Comparison of ENCODE assay signal across 18 cellular contexts in the genomic region with DNA sequence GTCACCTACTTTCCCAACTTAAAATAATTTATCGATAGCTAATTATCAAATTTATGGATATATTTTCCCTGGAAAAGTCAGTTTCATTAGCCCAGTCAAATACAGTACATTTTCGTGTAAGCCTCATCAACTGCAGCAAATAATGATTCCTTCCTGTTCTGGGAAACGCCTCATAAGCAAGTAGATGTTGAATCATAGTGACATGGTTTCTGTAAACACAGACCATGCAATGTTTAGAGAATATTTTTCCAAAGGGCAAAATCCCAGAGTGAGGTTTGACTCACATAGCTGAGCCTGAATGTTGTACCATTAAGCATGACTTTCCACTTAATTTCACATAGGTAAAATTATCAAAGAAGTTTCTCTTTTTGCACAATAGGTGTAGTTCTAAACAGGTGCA. TPM values are rescaled to one million over a fixed set of nuclear protein-coding genes. Genes with fewer than 3 reads are reported as not detected.
DNase-seq lines count a peak whose midpoint lies in the region; ATAC-seq, FAIRE-seq and TF ChIP-seq lines count a peak whose summit lies in the region.
"Had no signal": no experiment of that assay in that cellular context is flagged by ENCODE, and none has a peak within 500 bp of the region (broad histone marks: within the 10 kb centered on the region; RNA-seq: fewer than 3 reads in every experiment).

No MANE protein-coding gene starts in this region.

- no peak for TF ChIP-seq CTCF in A549 (IDR thresholded peaks at IDR 0.05)
- TF ChIP-seq CTCF in cardiac fibroblast (IDR thresholded peaks at IDR 0.05; ENCODE audit: low read depth, low read length): no peak
- no peak for TF ChIP-seq CTCF in left lung (IDR thresholded peaks at IDR 0.05)
- TF ChIP-seq CTCF in esophagus squamous epithelium (IDR thresholded peaks at IDR 0.05): no peak

- POLR2A ChIA-PET in A549 (lab: Yijun Ruan, JAX): no interaction called here

- ATAC-seq in A549 (peak; percentile 79 to 81; a peak in 5 of 6 replicates), left lung (peak; percentile 58), HG02870 (IDR thresholded peaks at IDR 0.05; ENCODE audit: unreplicated experiment) (no peak), GM19351 (IDR thresholded peaks at IDR 0.05; ENCODE audit: unreplicated experiment) (no peak)

- TF ChIP-seq EP300 in A549 (IDR thresholded peaks at IDR 0.05): 0 out of 5 replicates have a peak, but pooled peaks of 1 of the 2 experiments have one; percentile 26

- H3K9me3 ChIP-seq in A549: no peaks in the 10 kb centered on the region
- H3K9me3 ChIP-seq in left lung: no peaks in the 10 kb centered on the region
- no peaks in the 10 kb centered on the region for H3K9me3 ChIP-seq in esophagus squamous epithelium
- no peaks in the 10 kb centered on the region for H3K9me3 ChIP-seq in small intestine (ENCODE audit: control insufficient read depth, low read depth)
- H3K9me3 ChIP-seq: lower lobe of right lung, tibial artery had no signal

- WGBS in A549 (ENCODE audit: missing lambda C conversion rate): 1% methylated on average over 3 of the region's 3 CpGs
- WGBS in esophagus squamous epithelium, 2 donors: 24 to 41% methylated on average over 3 of the region's 3 CpGs
- WGBS in small intestine, 3 donors: 50 to 78% (median 76%) methylated on average over 3 of the region's 3 CpGs

- H3K36me3 ChIP-seq in left lung (no peaks in the 10 kb centered on the region), esophagus squamous epithelium (no peaks in the 10 kb centered on the region), small intestine (ENCODE audit: control insufficient read depth in 2 of 2, insufficient read depth in 2 of 2, low read length in 2 of 2) (no peaks in the 10 kb centered on the region)
- H3K36me3 ChIP-seq: lower lobe of right lung, tibial artery had no signal

- TF ChIP-seq RAD21 in A549 (conservative IDR thresholded peaks at IDR 0.05 in 1 of 2, IDR thresholded peaks at IDR 0.05 in 1 of 2): no peak

- H3K27ac ChIP-seq in A549 (peak overlapping the region in 1 of 2 experiments; percentile 54; a peak in 3 of 6 replicates), left lung (peak overlapping the region in 1 of 2 donors; percentile 39), esophagus squamous epithelium (no peak overlapping the region), small intestine (ENCODE audit: low read depth in 1 of 2, low read length in 1 of 2) (no peak overlapping the region)
- H3K27ac ChIP-seq: HL-60, lower lobe of right lung, tibial artery had no signal

- intact Hi-C loops in left lung (cut with DNase I): no loop called here
- intact Hi-C loops in esophagus squamous epithelium (cut with DNase I): no loop called here

- TF ChIP-seq POLR2A in A549 (IDR thresholded peaks at IDR 0.05; ENCODE audit: low read length) (no peak), esophagus squamous epithelium (IDR thresholded peaks at IDR 0.05) (no peak)

- no peak overlapping the region for H3K4me3 ChIP-seq in A549
- H3K4me3 ChIP-seq in cardiac fibroblast (replicated peaks in 1 of 2; ENCODE audit: low read depth in 2 of 2, low read length in 2 of 2): no peak overlapping the region
- no peak overlapping the region for H3K4me3 ChIP-seq in left lung
- no peak overlapping the region for H3K4me3 ChIP-seq in esophagus squamous epithelium
- H3K4me3 ChIP-seq in small intestine (ENCODE audit: low read depth in 1 of 2, low read length in 2 of 2): no peak overlapping the region
- H3K4me3 ChIP-seq: lower lobe of right lung, tibial artery had no signal

- H3K4me2 ChIP-seq in A549: peak overlapping the region; percentile 60

- FAIRE-seq in A549 (lab: Jason Lieb, UNC) (no peak), small intestine (lab: Jason Lieb, UNC) (no peak)

- peaks cover 30% of the 10 kb centered on the region for H3K4me1 ChIP-seq in A549
- H3K4me1 ChIP-seq in left lung: peaks cover 0 to 41% of the 10 kb centered on the region in 2 donors
- H3K4me1 ChIP-seq in esophagus squamous epithelium: peaks cover 6 to 28% (median 6%) of the 10 kb centered on the region in 3 donors
- H3K4me1 ChIP-seq in small intestine (ENCODE audit: control insufficient read depth in 2 of 2, insufficient read depth in 1 of 2, low read depth in 1 of 2, low read length in 1 of 2): no peaks in the 10 kb centered on the region

- CTCF ChIA-PET in A549 (lab: Yijun Ruan, JAX): interaction anchor here (0.8 to 1.4 kb wide), 3 partner anchors 15 to 200 kb away, joined by 3 to 4 read pairs (median 3); no protein-coding TSS in a partner anchor

- DNase-seq in A549 (ENCODE audit: low read depth in 1 of 2, low spot score in 1 of 2): peak in 1 of 2 experiments; percentile 62
- peak; percentile 57 for DNase-seq in HT1080 (ENCODE audit: low read depth)
- peak; percentile 10 to 63 for DNase-seq in cardiac fibroblast (ENCODE audit: low read depth in 2 of 2)
- DNase-seq in left lung: no peak
- DNase-seq in esophagus squamous epithelium (lab: John Stamatoyannopoulos, UW): no peak
- no peak for DNase-seq in small intestine
- DNase-seq: ACHN, activated T-cell treated with anti-CD3 and anti-CD28 coated beads for 4 hours, dermis blood vessel endothelial cell, DMS79 treated with DMSO at 0.1 percent for 48 hours, head of caudate nucleus, lower lobe of right lung, NCI-H2171 treated with DMSO at 0.1 percent for 48 hours, OCI-M1, tibial artery had no signal

- H3K27me3 ChIP-seq in left lung (no peaks in the 10 kb centered on the region), esophagus squamous epithelium (no peaks in the 10 kb centered on the region), small intestine (ENCODE audit: control insufficient read depth in 2 of 2, insufficient read depth in 2 of 2, low read length in 2 of 2) (no peaks in the 10 kb centered on the region)
- H3K27me3 ChIP-seq: tibial artery had no signal

TF ChIP-seq in A549, 52 proteins besides CTCF, POLR2A, EP300 and RAD21:
- TF ChIP-seq, protein P1, sequence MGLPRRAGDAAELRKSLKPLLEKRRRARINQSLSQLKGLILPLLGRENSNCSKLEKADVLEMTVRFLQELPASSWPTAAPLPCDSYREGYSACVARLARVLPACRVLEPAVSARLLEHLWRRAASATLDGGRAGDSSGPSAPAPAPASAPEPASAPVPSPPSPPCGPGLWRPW (IDR thresholded peaks at IDR 0.05): no peak
- TF ChIP-seq FOSL2 (IDR thresholded peaks at IDR 0.05) (no peak), FOSL2 (CRISPR knock-in tag; IDR thresholded peaks at IDR 0.05) (peak; percentile 74), MAFK (IDR thresholded peaks at IDR 0.05; ENCODE audit: partially characterized antibody) (peak; percentile 37)

RNA-seq across cellular contexts. Expression of a gene that starts 16.7 kb away (rescaled TPM):
- polyA plus RNA-seq in A549 (2011; rRNA removed) (0.09 TPM in 2 replicates), A549 (2017; fragmentation: RNase III; extraction: RNeasy Plus Mini Kit Qiagen cat#74134 plus additional on column Dnase treatment) (0.03 to 0.13 TPM in 2 of 3 replicates, not detected in the other), small intestine (100 to 1,000 TPM in 2 of 3 donors, 10 to 100 TPM in 1; 62.7 to 268 (median 245) TPM)
- 0.01 and 0.03 TPM in 2 replicates for polyA plus RNA-seq in A549 (2012; cell fraction: cytosol; rRNA removed)
- polyA plus RNA-seq in A549 (2012; cell fraction: nucleus; rRNA removed): 0.04 and 0.05 TPM in 2 replicates
- polyA minus RNA-seq in A549 (2011; rRNA and poly(A)+ RNA removed): not detected in 2 replicates
- total RNA-seq in HT1080 (2014; rRNA removed; shearing (Covaris generic)): 0.05 and 0.27 TPM in 2 replicates
- polyA plus RNA-seq in HT1080 (2015; cell fraction: cytosol; rRNA removed): 0.05 TPM in 2 replicates
- polyA plus RNA-seq in HT1080 (2015; cell fraction: nucleus; rRNA removed): 0.45 and 0.64 TPM in 2 replicates
- total RNA-seq in left lung (1 to 10 TPM; 1.4 to 10.0 TPM), esophagus squamous epithelium (1 to 10 TPM; 1.1 to 5.4 (median 2.1) TPM)
- total RNA-seq: dermis blood vessel endothelial cell had no signal

RNA-seq across cellular contexts. Expression of a gene that starts 27.1 kb away (rescaled TPM):
- polyA plus RNA-seq in A549 (2011; rRNA removed) (0.09 TPM in 1 of 2 replicates, not detected in the other), A549 (2017; fragmentation: RNase III; extraction: RNeasy Plus Mini Kit Qiagen cat#74134 plus additional on column Dnase treatment) (0.13 TPM in 1 of 3 replicates, not detected in the others), small intestine (1 to 10 TPM in 2 of 3 donors, not detected in 1; 1.1 TPM)
- 0.03 TPM in 1 of 2 replicates, not detected in the other for polyA plus RNA-seq in A549 (2012; cell fraction: cytosol; rRNA removed)
- not detected in 2 replicates for polyA plus RNA-seq in A549 (2012; cell fraction: nucleus; rRNA removed)
- polyA minus RNA-seq in A549 (2011; rRNA and poly(A)+ RNA removed): not detected in 2 replicates
- 0.08 and 0.10 TPM in 2 replicates for total RNA-seq in HT1080 (2014; rRNA removed; shearing (Covaris generic))
- polyA plus RNA-seq in HT1080 (2015; cell fraction: cytosol; rRNA removed): 0.15 and 0.33 TPM in 2 replicates
- 0.96 TPM in 1 of 2 replicates, not detected in the other for polyA plus RNA-seq in HT1080 (2015; cell fraction: nucleus; rRNA removed)
- total RNA-seq in left lung (10 to 100 TPM in 1 of 2 donors, 1 to 10 TPM in 1; 4.0 to 58.8 TPM), esophagus squamous epithelium (10 to 100 TPM in 1 of 4 donors, 1 to 10 TPM in 2, under 1 TPM in 1; 0.95 to 12.6 (median 3.2) TPM)
- total RNA-seq: dermis blood vessel endothelial cell had no signal

Comparison
In these comparisons a context has a peak if more than half of its experiments do, and no peak if none do; other contexts are left out.
1. ATAC-seq: peak in A549 (2 of 2) and left lung (single experiment); none in HG02870 (single experiment) and GM19351 (single experiment).
2. DNase-seq: peak in HT1080 (single experiment) and cardiac fibroblast (2 of 2); none in left lung (0 of 2), esophagus squamous epithelium (single experiment) and small intestine (single experiment).